In genomic region chr16:57446530-57447141, GRCh38 we compare ENCODE assay signal across 8 cellular contexts. TPM values are rescaled to one million over a fixed set of nuclear protein-coding genes. Genes with fewer than 3 reads are reported as not detected.
A peak's percentile ranks its signal among the peaks of the same experiment; 100 is the strongest.
DNase-seq lines count a peak whose midpoint lies in the region; ATAC-seq, FAIRE-seq and TF ChIP-seq lines count a peak whose summit lies in the region.

No MANE protein-coding gene starts in this region.

- ATAC-seq in Right ventricle myocardium inferior (peak; percentile 24), HG02763 (IDR thresholded peaks at IDR 0.05; ENCODE audit: unreplicated experiment) (peak; percentile 27), pancreas (peak; percentile 28 to 50 (median 40))

- FAIRE-seq in pancreas (lab: Jason Lieb, UNC) = no peak

- H3K4me1 ChIP-seq in pancreas = peaks cover 0 to 22% (median 11%) of the 10 kb centered on the region in 3 donors

- intact Hi-C loops in Right ventricle myocardium inferior (cut with DNase I) (loop anchor here (2.0 kb wide), 1 partner anchor 72 kb away; no protein-coding TSS in a partner anchor), cardiac septum (cut with DNase I) (loop anchor here (1.0 to 5.0 kb wide), 2 partner anchors 41 to 146 kb away; partner anchors contain the start of gene DOK4), pancreas (cut with DNase I) (no loop called here)

- no peaks in the 10 kb centered on the region for H3K36me3 ChIP-seq in pancreas

- WGBS in pancreas, 2 donors = 2 to 3% methylated on average over 26 of the region's 26 CpGs

- no peaks in the 10 kb centered on the region for H3K9me3 ChIP-seq in pancreas

- TF ChIP-seq CTCF in pancreas (IDR thresholded peaks at IDR 0.05) = no peak

- H3K27ac ChIP-seq in pancreas = peak overlapping the region; percentile 61 to 86 (median 76)

- H3K4me3 ChIP-seq in pancreas = peak overlapping the region; percentile 76 to 98 (median 88)

- H3K27me3 ChIP-seq in pancreas = no peaks in the 10 kb centered on the region

- DNase-seq in Right ventricle myocardium inferior (ENCODE audit: missing footprints) = no peak
- DNase-seq in cardiac septum (ENCODE audit: low spot score) = no peak
- DNase-seq in NCI-H2029 (lab: John Stamatoyannopoulos, UW) = peak; percentile 15
- DNase-seq in activated T-helper 9 cell treated with anti-CD3 and anti-CD28 coated beads, Interleukin-2, amount 50 U/mL, for 16 hours (ENCODE audit: low read depth) = peak; percentile 3
- DNase-seq in globus pallidus (ENCODE audit: low spot score) = peak; percentile 3
- peak in 4 of 6 donors; percentile 24 to 59 (median 33) for DNase-seq in pancreas
- no peak for DNase-seq in HuH-7.5 (ENCODE audit: low spot score)

RNA-seq across cellular contexts. Expression of gene CIAPIN1, which starts 0.5 kb away (rescaled TPM):
- total RNA-seq in Right ventricle myocardium inferior = 43.7 TPM
- 60.1 TPM for total RNA-seq in cardiac septum
- 10 to 100 TPM; 14.5 to 20.9 (median 17.2) TPM for total RNA-seq in pancreas
- polyA plus RNA-seq in pancreas = 10 to 100 TPM; 11.6 to 23.8 TPM

RNA-seq across cellular contexts. Expression of gene COQ9, which starts 0.6 kb away (rescaled TPM):
- total RNA-seq in Right ventricle myocardium inferior = 215 TPM
- 156 TPM for total RNA-seq in cardiac septum
- total RNA-seq in pancreas = 10 to 100 TPM; 17.7 to 31.2 (median 23.4) TPM
- polyA plus RNA-seq in pancreas = 10 to 100 TPM; 48.5 to 51.1 TPM

RNA-seq across cellular contexts. Expression of gene POLR2C, which starts 15.8 kb away (rescaled TPM):
- 37.1 TPM for total RNA-seq in Right ventricle myocardium inferior
- total RNA-seq in cardiac septum = 46.9 TPM
- 10 to 100 TPM; 21.8 to 26.7 (median 25.1) TPM for total RNA-seq in pancreas
- polyA plus RNA-seq in pancreas = 10 to 100 TPM; 20.4 to 43.9 TPM

RNA-seq across cellular contexts. Expression of gene DOK4, which starts 39.7 kb away (rescaled TPM):
- total RNA-seq in Right ventricle myocardium inferior (8.4 TPM), cardiac septum (11.5 TPM), pancreas (10 to 100 TPM in 5 of 6 donors, 1 to 10 TPM in 1; 9.2 to 24.4 (median 13.4) TPM)
- polyA plus RNA-seq in pancreas = 10 to 100 TPM; 16.7 to 26.4 TPM

RNA-seq across cellular contexts. Expression of gene CCL17, which starts 42.1 kb away (rescaled TPM):
- not detected for total RNA-seq in Right ventricle myocardium inferior
- total RNA-seq in cardiac septum = not detected
- 1 to 10 TPM in 1 of 6 donors, not detected in 5; 1.1 TPM for total RNA-seq in pancreas
- polyA plus RNA-seq in pancreas = not detected

Comparison
In these comparisons a context has a peak if more than half of its experiments do, and no peak if none do; other contexts are left out.
1. DNase-seq: peak in NCI-H2029 (single experiment), activated T-helper 9 cell treated with anti-CD3 and anti-CD28 coated beads, Interleukin-2, amount 50 U/mL, for 16 hours (single experiment), globus pallidus (single experiment) and pancreas (4 of 6); none in Right ventricle myocardium inferior (single experiment), cardiac septum (single experiment) and HuH-7.5 (single experiment).
2. intact Hi-C loops: an anchor here in Right ventricle myocardium inferior (2.0 kb wide) and cardiac septum (1.0 to 5.0 kb wide); none called in pancreas.
3. Peak in every context shown above with its lines, with median percentiles within 50 percentile points of each other: ATAC-seq.